8 cellular contexts compared by ENCODE assay signal in genomic region chr4:81040175-81040659, GRCh38. TPM values are rescaled to one million over a fixed set of nuclear protein-coding genes. Genes with fewer than 3 reads are reported as not detected.
DNase-seq lines count a peak whose midpoint lies in the region; ATAC-seq, FAIRE-seq and TF ChIP-seq lines count a peak whose summit lies in the region.

No MANE protein-coding gene starts in this region.

- BruUV-seq in PC-9 (replicated peaks; lab: Mats Ljungman, UMichigan): no TSS peak

- H3K9me2 ChIP-seq in PC-9 (ENCODE audit: insufficient read depth): no peaks in the 10 kb centered on the region

- peak overlapping the region; percentile 40; the same call in 1 of the 2 replicates for H3K4me2 ChIP-seq in PC-9

- no peak overlapping the region for H2AFZ ChIP-seq in PC-9

- no peaks in the 10 kb centered on the region for H3K27me3 ChIP-seq in PC-9 (ENCODE audit: insufficient read depth, low read depth)
- no peaks in the 10 kb centered on the region for H3K27me3 ChIP-seq in tibial artery

- TF ChIP-seq CTCF in PC-9 (conservative IDR thresholded peaks at IDR 0.05) (peak; percentile 73), fibroblast of pulmonary artery (IDR thresholded peaks at IDR 0.05; ENCODE audit: low read length, missing control alignments) (peak; percentile 78), retinal pigment epithelial cell (conservative IDR thresholded peaks at IDR 0.05; ENCODE audit: low read depth, low read length) (peak; percentile 76), tibial artery (IDR thresholded peaks at IDR 0.05) (peak in 1 of 2 experiments; percentile 8)

- no peak overlapping the region for H3K27ac Mint-ChIP-seq in activated CD4-positive, alpha-beta T cell treated with anti-CD3 and anti-CD28 coated beads, Interleukin-2, amount 10 ng/mL, durations not matched to agents 24 days and 14 days
- no peak overlapping the region for H3K27ac Mint-ChIP-seq in activated CD4-positive, alpha-beta T cell treated with anti-CD3 and anti-CD28 coated beads, Interleukin-2, amount 10 ng/mL, durations not matched to agents 7 days and 5 days

- H3K4me1 ChIP-seq in PC-9 (replicated peaks; ENCODE audit: insufficient read depth): peaks cover 17% of the 10 kb centered on the region
- no peaks in the 10 kb centered on the region for H3K4me1 ChIP-seq in tibial artery

- no peak for TF ChIP-seq POLR2A in H54 (IDR thresholded peaks at IDR 0.05; ENCODE audit: low read depth, low read length)

- POLR2A ChIA-PET in activated CD4-positive, alpha-beta T cell treated with anti-CD3 and anti-CD28 coated beads, Interleukin-2, amount 10 ng/mL, durations not matched to agents 7 days and 5 days (lab: Charles Lee): no interaction called here
- POLR2A ChIA-PET in PC-9 (lab: Charles Lee; ENCODE audit: unreplicated experiment): no interaction called here

- H3K36me3 ChIP-seq in PC-9 (ENCODE audit: low read depth) (no peaks in the 10 kb centered on the region), tibial artery (no peaks in the 10 kb centered on the region)

- H3K27ac ChIP-seq in PC-9 (no peak overlapping the region), tibial artery (no peak overlapping the region)

- H3K4me3 ChIP-seq in PC-9: no peak overlapping the region
- no peak overlapping the region for H3K4me3 ChIP-seq in fibroblast of pulmonary artery (replicated peaks; ENCODE audit: low read depth, low read length)
- H3K4me3 ChIP-seq in retinal pigment epithelial cell (ENCODE audit: low read length): no peak overlapping the region
- H3K4me3 ChIP-seq in tibial artery: no peak overlapping the region

- CTCF ChIA-PET in activated CD4-positive, alpha-beta T cell treated with anti-CD3 and anti-CD28 coated beads, Interleukin-2, amount 10 ng/mL, durations not matched to agents 7 days and 5 days (lab: Charles Lee): interaction anchor here (2.0 kb wide), 1 partner anchor 9 kb away, joined by 5 read pairs; the partner anchor contains the start of gene BMP3
- CTCF ChIA-PET in PC-9 (lab: Charles Lee): interaction anchor here (0.8 to 2.0 kb wide), 3 partner anchors 50 to 678 kb away, joined by 3 to 10 read pairs (median 5); no protein-coding TSS in a partner anchor

- H3K27me3 Mint-ChIP-seq in activated CD4-positive, alpha-beta T cell treated with anti-CD3 and anti-CD28 coated beads, Interleukin-2, amount 10 ng/mL, durations not matched to agents 24 days and 14 days: peaks cover 22% of the 10 kb centered on the region
- peaks cover 33% of the 10 kb centered on the region for H3K27me3 Mint-ChIP-seq in activated CD4-positive, alpha-beta T cell treated with anti-CD3 and anti-CD28 coated beads, Interleukin-2, amount 10 ng/mL, durations not matched to agents 7 days and 5 days

- peak; percentile 58 for DNase-seq in activated CD4-positive, alpha-beta T cell treated with anti-CD3 and anti-CD28 coated beads, Interleukin-2, amount 10 ng/mL, durations not matched to agents 24 days and 14 days
- no peak for DNase-seq in activated CD4-positive, alpha-beta T cell treated with anti-CD3 and anti-CD28 coated beads, Interleukin-2, amount 10 ng/mL, durations not matched to agents 7 days and 5 days
- DNase-seq in PC-9: no peak
- DNase-seq in fibroblast of pulmonary artery (ENCODE audit: low read depth): peak; percentile 50
- no peak for DNase-seq in retinal pigment epithelial cell (ENCODE audit: low read depth)
- no peak for DNase-seq in H54 (ENCODE audit: insufficient read length, low spot score)
- DNase-seq in tibial artery: no peak

- H3F3A ChIP-seq in PC-9 (ENCODE audit: insufficient read depth, low read depth): no peaks in the 10 kb centered on the region

- intact Hi-C loops in activated CD4-positive, alpha-beta T cell treated with anti-CD3 and anti-CD28 coated beads, Interleukin-2, amount 10 ng/mL, durations not matched to agents 24 days and 14 days (cut with micrococcal nuclease): loop anchor here (2.0 kb wide), 1 partner anchor 673 kb away; no protein-coding TSS in a partner anchor
- intact Hi-C loops in PC-9 (cut with micrococcal nuclease; ENCODE audit: unreplicated experiment): loop anchor here (1.0 to 5.0 kb wide), 3 partner anchors 53 to 678 kb away; no protein-coding TSS in a partner anchor
- intact Hi-C loops in tibial artery (cut with DNase I; ENCODE audit: low total_unique reads): no loop called here

- FAIRE-seq in H54 (lab: Jason Lieb, UNC): no peak

- no peaks in the 10 kb centered on the region for H3K9me3 Mint-ChIP-seq in activated CD4-positive, alpha-beta T cell treated with anti-CD3 and anti-CD28 coated beads, Interleukin-2, amount 10 ng/mL, durations not matched to agents 24 days and 14 days
- H3K9me3 Mint-ChIP-seq in activated CD4-positive, alpha-beta T cell treated with anti-CD3 and anti-CD28 coated beads, Interleukin-2, amount 10 ng/mL, durations not matched to agents 7 days and 5 days: no peaks in the 10 kb centered on the region

- H3K9me3 ChIP-seq in PC-9 (ENCODE audit: insufficient read depth, low read depth) (no peaks in the 10 kb centered on the region), tibial artery (no peaks in the 10 kb centered on the region)

- ATAC-seq in HG03196 (IDR thresholded peaks at IDR 0.05; ENCODE audit: unreplicated experiment): peak; percentile 56

- H4K20me1 ChIP-seq in PC-9 (ENCODE audit: insufficient read depth): no peaks in the 10 kb centered on the region

- H3K36me3 Mint-ChIP-seq in activated CD4-positive, alpha-beta T cell treated with anti-CD3 and anti-CD28 coated beads, Interleukin-2, amount 10 ng/mL, durations not matched to agents 24 days and 14 days (ENCODE audit: low read depth): no peaks in the 10 kb centered on the region
- no peaks in the 10 kb centered on the region for H3K36me3 Mint-ChIP-seq in activated CD4-positive, alpha-beta T cell treated with anti-CD3 and anti-CD28 coated beads, Interleukin-2, amount 10 ng/mL, durations not matched to agents 7 days and 5 days (ENCODE audit: low read depth)

- no peaks in the 10 kb centered on the region for H3K4me1 Mint-ChIP-seq in activated CD4-positive, alpha-beta T cell treated with anti-CD3 and anti-CD28 coated beads, Interleukin-2, amount 10 ng/mL, durations not matched to agents 24 days and 14 days
- H3K4me1 Mint-ChIP-seq in activated CD4-positive, alpha-beta T cell treated with anti-CD3 and anti-CD28 coated beads, Interleukin-2, amount 10 ng/mL, durations not matched to agents 7 days and 5 days: no peaks in the 10 kb centered on the region

- no peak overlapping the region for H3K4me3 Mint-ChIP-seq in activated CD4-positive, alpha-beta T cell treated with anti-CD3 and anti-CD28 coated beads, Interleukin-2, amount 10 ng/mL, durations not matched to agents 24 days and 14 days
- no peak overlapping the region for H3K4me3 Mint-ChIP-seq in activated CD4-positive, alpha-beta T cell treated with anti-CD3 and anti-CD28 coated beads, Interleukin-2, amount 10 ng/mL, durations not matched to agents 7 days and 5 days

- H3K79me2 ChIP-seq in PC-9 (ENCODE audit: low read depth): no peaks in the 10 kb centered on the region

RNA-seq across cellular contexts. Expression of gene BMP3, which starts 9.7 kb away (rescaled TPM):
- not detected in 2 replicates for total RNA-seq in activated CD4-positive, alpha-beta T cell treated with anti-CD3 and anti-CD28 coated beads, Interleukin-2, amount 10 ng/mL, durations not matched to agents 24 days and 14 days
- not detected for total RNA-seq in activated CD4-positive, alpha-beta T cell treated with anti-CD3 and anti-CD28 coated beads, Interleukin-2, amount 10 ng/mL, durations not matched to agents 7 days and 5 days
- total RNA-seq in PC-9 (2021): 0.41 and 0.50 TPM in 2 replicates

Comparison
In these comparisons a context has a peak if more than half of its experiments do, and no peak if none do; other contexts are left out.
1. DNase-seq: peak in activated CD4-positive, alpha-beta T cell treated with anti-CD3 and anti-CD28 coated beads, Interleukin-2, amount 10 ng/mL, durations not matched to agents 24 days and 14 days (single experiment) and fibroblast of pulmonary artery (single experiment); none in activated CD4-positive, alpha-beta T cell treated with anti-CD3 and anti-CD28 coated beads, Interleukin-2, amount 10 ng/mL, durations not matched to agents 7 days and 5 days (single experiment), PC-9 (0 of 2), retinal pigment epithelial cell (single experiment), H54 (single experiment) and tibial artery (0 of 2).